In the genomic region with DNA sequence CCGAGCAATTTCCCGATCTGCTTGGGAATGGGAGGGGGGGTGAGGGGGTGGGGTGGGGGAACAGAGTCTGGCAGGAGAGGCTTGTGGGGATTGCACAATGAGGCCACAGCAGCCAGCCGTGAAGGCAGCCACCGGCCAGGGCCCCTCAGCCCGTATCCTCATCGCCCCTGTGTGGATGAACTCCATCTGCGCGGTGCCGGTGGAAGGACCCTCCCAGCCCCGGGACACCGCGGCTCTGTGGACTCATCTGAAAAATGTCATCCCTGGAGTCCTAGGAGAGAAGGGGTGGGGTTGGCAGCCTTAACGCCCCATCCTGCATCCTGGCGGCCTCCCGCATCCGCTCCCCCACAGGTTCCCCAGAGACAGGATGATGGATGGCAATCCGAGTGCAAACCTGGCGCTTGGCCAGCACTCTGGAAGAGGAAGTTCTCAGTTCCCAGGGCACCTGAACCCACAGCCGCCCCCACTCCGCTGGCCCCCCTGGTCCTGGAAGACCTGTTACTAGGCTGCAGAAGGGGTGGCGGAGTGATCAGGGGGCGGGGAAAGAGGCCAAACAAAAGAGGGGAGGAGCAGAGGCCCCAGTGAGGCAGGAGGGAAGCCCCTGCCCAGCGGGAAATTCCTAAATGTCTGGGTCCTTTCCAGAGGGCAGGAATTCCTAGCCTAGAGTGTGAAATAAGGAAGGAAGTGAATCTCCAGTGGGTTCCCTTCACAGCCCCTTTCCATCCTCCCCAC, we compare ENCODE assay signal across 8 cellular contexts. TPM values are rescaled to one million over a fixed set of nuclear protein-coding genes. Genes with fewer than 3 reads are reported as not detected.
DNase-seq lines count a peak whose midpoint lies in the region; ATAC-seq, FAIRE-seq and TF ChIP-seq lines count a peak whose summit lies in the region.

No MANE protein-coding gene starts in this region.

- peak overlapping the region; percentile 80 for H2AFZ ChIP-seq in K562 (ENCODE audit: low read depth, low read length)

- POLR2A ChIA-PET in K562 (lab: Yijun Ruan, JAX), result no interaction called here

- H3K4me1 ChIP-seq in HAP-1 (peaks cover 11% of the 10 kb centered on the region), K562 (replicated peaks in 1 of 2; ENCODE audit: control insufficient read depth in 2 of 2, insufficient read depth in 2 of 2, low read length in 2 of 2) (peaks cover 29 to 85% of the 10 kb centered on the region in 2 experiments)

- no peak for TF ChIP-seq CTCF in K562 (IDR thresholded peaks at IDR 0.05 in 2 of 3, conservative IDR thresholded peaks at IDR 0.05 in 1 of 3; ENCODE audit: insufficient read depth in 2 of 3, low read depth in 1 of 3, low read length in 3 of 3)
- no peak for TF ChIP-seq CTCF in GM13977 (IDR thresholded peaks at IDR 0.05; ENCODE audit: extremely low read depth, insufficient read depth, missing control alignments)

- no peaks in the 10 kb centered on the region for H3K9me1 ChIP-seq in K562 (ENCODE audit: control insufficient read depth, insufficient read depth, low read length)

- H3K4me2 ChIP-seq in K562 (ENCODE audit: insufficient read depth, low read length), result peak overlapping the region; percentile 72

- no peak for TF ChIP-seq RAD21 in K562 (CRISPR knock-in tag; conservative IDR thresholded peaks at IDR 0.05 in 1 of 2, IDR thresholded peaks at IDR 0.05 in 1 of 2)

- H3K4me3 ChIP-seq in HAP-1, result no peak overlapping the region
- H3K4me3 ChIP-seq in K562, result no peak overlapping the region

- DNase-seq in HAP-1 (ENCODE audit: low spot score in 2 of 2) (peak; percentile 24 to 82), NCI-H345 (lab: John Stamatoyannopoulos, UW) (peak; percentile 97), K562 (ENCODE audit: extremely low read depth in 1 of 4, low spot score in 3 of 4) (peak; percentile 62 to 90 (median 68)), substantia nigra (lab: John Stamatoyannopoulos, UW) (peak in 11 of 49 donors; percentile 15 to 64 (median 39)), dedifferentiated amniotic fluid mesenchymal stem cell (ENCODE audit: extremely low spot score) (no peak), GM13977 (ENCODE audit: low spot score) (no peak)
- no peak for DNase-seq in activated CD4-positive, alpha-beta T cell treated with anti-CD3 and anti-CD28 coated beads, Interleukin-2, amount 50 U/mL, for 4 hours

- CTCF ChIA-PET in K562 (lab: Yijun Ruan, JAX; ENCODE audit: low intra/inter-chr PET ratio), result no interaction called here

- BruUV-seq in K562 (replicated peaks; lab: Mats Ljungman, UMichigan), result no TSS peak

- no peak for FAIRE-seq in K562 (lab: Jason Lieb, UNC)

- no peaks in the 10 kb centered on the region for H3K36me3 ChIP-seq in HAP-1 (replicated peaks)
- H3K36me3 ChIP-seq in K562 (ENCODE audit: control insufficient read depth, insufficient read depth, low read length), result peaks cover 14% of the 10 kb centered on the region; the same call in 1 of the 3 replicates

- H4K20me1 ChIP-seq in K562 (replicated peaks; ENCODE audit: control insufficient read depth, insufficient read depth, low read length), result no peaks in the 10 kb centered on the region

- H3K9me3 ChIP-seq in HAP-1 (no peaks in the 10 kb centered on the region; the same call in 1 of the 2 replicates), K562 (replicated peaks; ENCODE audit: control insufficient read depth, insufficient read depth, low read depth, low read length) (no peaks in the 10 kb centered on the region)

- intact Hi-C loops in K562 (cut with micrococcal nuclease), result no loop called here

- H3K27ac ChIP-seq in K562 (ENCODE audit: extremely low read depth, low read depth, low read length), result peak overlapping the region; percentile 81; the same call in 2 of the 3 replicates
- H3K27ac ChIP-seq in layer of hippocampus (ENCODE audit: low read depth, low read length), result peak overlapping the region; percentile 74
- H3K27ac ChIP-seq in substantia nigra (ENCODE audit: low read depth, low read length, poor library complexity, severe bottlenecking), result peak overlapping the region; percentile 53

- 5% methylated on average over 14 of the region's 23 CpGs for WGBS in K562 (ENCODE audit: insufficient coverage, low coverage, missing lambda C conversion rate)

- H3K79me2 ChIP-seq in K562 (ENCODE audit: control insufficient read depth, insufficient read depth, low read length), result peaks cover 21% of the 10 kb centered on the region

- peak; percentile 40; the same call in 1 of the 2 replicates for TF ChIP-seq EP300 in K562 (IDR thresholded peaks at IDR 0.05; ENCODE audit: low read length)

- peak overlapping the region; percentile 64 to 94; a peak in 3 of 4 replicates for H3K9ac ChIP-seq in K562 (ENCODE audit: insufficient read depth in 1 of 2, low read depth in 2 of 2, low read length in 2 of 2)

- no peaks in the 10 kb centered on the region for H3K27me3 ChIP-seq in HAP-1 (ENCODE audit: low read depth)
- H3K27me3 ChIP-seq in K562 (ENCODE audit: control insufficient read depth in 2 of 2, insufficient read depth in 2 of 2, low read length in 2 of 2), result no peaks in the 10 kb centered on the region
- H3K27me3 ChIP-seq in layer of hippocampus (ENCODE audit: control insufficient read depth, insufficient read depth, low read length), result peaks cover 2% of the 10 kb centered on the region

- in situ Hi-C loops in HAP-1 (cut with MboI; ENCODE audit: low sequenced_read_pairs) (no loop called here), K562 (cut with MboI) (no loop called here), GM13977 (cut with MboI; ENCODE audit: low pct_unique_long_range_greater_than_20kb, low sequenced_read_pairs, unreplicated experiment) (no loop called here)

- no peak for TF ChIP-seq POLR2A in K562 (conservative IDR thresholded peaks at IDR 0.05)

- peak; percentile 44 for ATAC-seq in K562

TF ChIP-seq in K562, 482 proteins besides CTCF, POLR2A, EP300 and RAD21 (continues in another document):
- peak in 1 of 2 experiments; percentile 96; a peak in 2 of 4 replicates for TF ChIP-seq RCOR1 (IDR thresholded peaks at IDR 0.05; ENCODE audit: borderline replicate concordance in 1 of 2, low read depth in 2 of 2, low read length in 2 of 2)
- peak; percentile 52; the same call in 1 of the 2 replicates for TF ChIP-seq SPI1 (IDR thresholded peaks at IDR 0.05; ENCODE audit: borderline replicate concordance, low read depth, low read length)

RNA-seq across cellular contexts. Expression of gene TNFAIP2, which starts 1.2 kb away (rescaled TPM):
- total RNA-seq in K562 (2011; cell fraction: chromatin; rRNA removed; ENCODE audit: low replicate concordance), result 31.9 and 75.4 TPM in 2 replicates
- 55.1 and 66.9 TPM in 2 replicates for total RNA-seq in K562 (2011; cell fraction: nucleolus; rRNA removed)
- 38.6 and 39.3 TPM in 2 replicates for total RNA-seq in K562 (2011; cell fraction: nucleoplasm; rRNA removed)
- total RNA-seq in K562 (2014; rRNA removed) (39.5 and 46.0 TPM in 2 replicates), K562 (2014; rRNA removed; fragmentation: Illumina TruSeq; extraction: Trizol) (20.8 and 23.7 TPM in 2 replicates), K562 (2015; rRNA removed; fragmentation: Illumina TruSeq; extraction: Trizol) (68.6 and 70.2 TPM in 2 replicates), K562 (2021) (52.7 and 61.2 TPM in 2 replicates)
- polyA plus RNA-seq in K562 (2011; rRNA removed) (22.6 and 35.4 TPM in 2 replicates), K562 (2014; fragmentation: Illumina TruSeq; extraction: Trizol) (42.7 and 59.7 TPM in 2 replicates), K562 (2014; fragmentation: Nextera tagmentation; extraction: Ambion mirVana) (10 to 100 TPM; 44.6 to 49.7 TPM), K562 (2014; rRNA removed) (47.6 and 63.5 TPM in 2 replicates)
- 30.5 and 40.8 TPM in 2 replicates for polyA plus RNA-seq in K562 (2011; cell fraction: cytosol; rRNA removed)
- 171 and 203 TPM in 2 replicates for polyA plus RNA-seq in K562 (2011; cell fraction: nucleus; rRNA removed)
- polyA plus RNA-seq in K562 (2012), result 33.8 and 69.4 TPM in 2 replicates
- polyA minus RNA-seq in K562 (2011; rRNA and poly(A)+ RNA removed), result 8.9 and 13.3 TPM in 2 replicates
- 25.6 and 31.0 TPM in 2 replicates for polyA minus RNA-seq in K562 (2011; cell fraction: cytosol; rRNA and poly(A)+ RNA removed)
- 17.0 and 18.2 TPM in 2 replicates for polyA minus RNA-seq in K562 (2011; cell fraction: nucleus; rRNA and poly(A)+ RNA removed)

RNA-seq across cellular contexts. Expression of gene EXOC3L4, which starts 27.5 kb away (rescaled TPM):
- 7.7 and 24.3 TPM in 2 replicates for total RNA-seq in K562 (2011; cell fraction: chromatin; rRNA removed; ENCODE audit: low replicate concordance)
- total RNA-seq in K562 (2011; cell fraction: nucleolus; rRNA removed), result 22.4 and 23.0 TPM in 2 replicates
- total RNA-seq in K562 (2011; cell fraction: nucleoplasm; rRNA removed), result 13.8 and 17.9 TPM in 2 replicates
- 3.5 and 5.6 TPM in 2 replicates for total RNA-seq in K562 (2014; rRNA removed)
- total RNA-seq in K562 (2014; rRNA removed; fragmentation: Illumina TruSeq; extraction: Trizol), result 0.33 TPM in 1 of 2 replicates, not detected in the other
- total RNA-seq in K562 (2015; rRNA removed; fragmentation: Illumina TruSeq; extraction: Trizol), result 0.83 and 1.6 TPM in 2 replicates
- total RNA-seq in K562 (2021), result 5.4 and 6.7 TPM in 2 replicates
- 1.1 and 2.0 TPM in 2 replicates for polyA plus RNA-seq in K562 (2011; rRNA removed)
- 1.6 and 3.7 TPM in 2 replicates for polyA plus RNA-seq in K562 (2011; cell fraction: cytosol; rRNA removed)
- 8.4 and 18.9 TPM in 2 replicates for polyA plus RNA-seq in K562 (2011; cell fraction: nucleus; rRNA removed)
- polyA plus RNA-seq in K562 (2012), result 1.8 and 2.2 TPM in 2 replicates
- 0.25 and 0.97 TPM in 2 replicates for polyA plus RNA-seq in K562 (2014; fragmentation: Illumina TruSeq; extraction: Trizol)
- under 1 TPM in 1 of 2 experiments, not detected in 1; 0.10 TPM for polyA plus RNA-seq in K562 (2014; fragmentation: Nextera tagmentation; extraction: Ambion mirVana)
- polyA plus RNA-seq in K562 (2014; rRNA removed), result 6.2 and 11.7 TPM in 2 replicates
- 0.21 TPM in 1 of 2 replicates, not detected in the other for polyA minus RNA-seq in K562 (2011; rRNA and poly(A)+ RNA removed)
- polyA minus RNA-seq in K562 (2011; cell fraction: cytosol; rRNA and poly(A)+ RNA removed), result 2.5 and 2.9 TPM in 2 replicates
- 3.1 and 5.0 TPM in 2 replicates for polyA minus RNA-seq in K562 (2011; cell fraction: nucleus; rRNA and poly(A)+ RNA removed)

RNA-seq across cellular contexts. Expression of gene LBHD2, which starts 38.0 kb away (rescaled TPM):
- total RNA-seq in K562 (2011; cell fraction: chromatin; rRNA removed; ENCODE audit: low replicate concordance), result not detected in 2 replicates
- total RNA-seq in K562 (2011; cell fraction: nucleolus; rRNA removed), result not detected in 2 replicates
- not detected in 2 replicates for total RNA-seq in K562 (2011; cell fraction: nucleoplasm; rRNA removed)
- total RNA-seq in K562 (2014; rRNA removed), result not detected in 2 replicates
- total RNA-seq in K562 (2014; rRNA removed; fragmentation: Illumina TruSeq; extraction: Trizol), result not detected in 2 replicates
- total RNA-seq in K562 (2015; rRNA removed; fragmentation: Illumina TruSeq; extraction: Trizol), result not detected in 2 replicates
- not detected in 2 replicates for total RNA-seq in K562 (2021)
- polyA plus RNA-seq in K562 (2011; rRNA removed), result not detected in 2 replicates
- polyA plus RNA-seq in K562 (2011; cell fraction: cytosol; rRNA removed), result 0.30 TPM in 1 of 2 replicates, not detected in the other
- polyA plus RNA-seq in K562 (2011; cell fraction: nucleus; rRNA removed), result not detected in 2 replicates
- not detected in 2 replicates for polyA plus RNA-seq in K562 (2012)
- polyA plus RNA-seq in K562 (2014; fragmentation: Illumina TruSeq; extraction: Trizol), result not detected in 2 replicates
- polyA plus RNA-seq in K562 (2014; fragmentation: Nextera tagmentation; extraction: Ambion mirVana), result not detected
- polyA plus RNA-seq in K562 (2014; rRNA removed), result not detected in 2 replicates
- polyA minus RNA-seq in K562 (2011; rRNA and poly(A)+ RNA removed), result not detected in 2 replicates
- not detected in 2 replicates for polyA minus RNA-seq in K562 (2011; cell fraction: cytosol; rRNA and poly(A)+ RNA removed)
- not detected in 2 replicates for polyA minus RNA-seq in K562 (2011; cell fraction: nucleus; rRNA and poly(A)+ RNA removed)

Comparison
In these comparisons a context has a peak if more than half of its experiments do, and no peak if none do; other contexts are left out.
1. DNase-seq: peak in HAP-1 (2 of 2), NCI-H345 (single experiment) and K562 (4 of 4); none in activated CD4-positive, alpha-beta T cell treated with anti-CD3 and anti-CD28 coated beads, Interleukin-2, amount 50 U/mL, for 4 hours (0 of 2), dedifferentiated amniotic fluid mesenchymal stem cell (single experiment) and GM13977 (single experiment).
2. Peak in every context shown above with its lines, with median percentiles within 50 percentile points of each other: H3K27ac ChIP-seq.